ENCODE assay signal across 1 cellular context in the genomic region with DNA sequence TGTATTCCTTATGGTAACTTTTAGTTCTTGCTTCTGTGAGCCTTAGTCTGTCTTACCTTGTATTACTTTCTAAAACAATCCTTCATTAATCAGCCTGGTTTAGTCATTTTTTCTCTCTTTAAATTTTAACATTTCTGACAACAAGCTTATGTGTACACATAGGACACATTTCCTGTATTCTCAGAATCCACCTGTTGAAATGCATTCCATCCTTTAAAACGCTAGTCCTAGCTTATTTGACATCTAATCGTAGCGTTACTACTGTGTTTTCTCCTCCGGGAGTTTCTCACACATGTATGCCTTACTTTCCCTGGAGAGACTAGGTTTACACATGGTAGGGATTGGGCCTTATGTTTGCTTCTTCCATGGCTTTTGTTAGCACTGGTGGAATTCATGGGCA.
TF ChIP-seq lines count a peak whose summit lies in the region.

No MANE protein-coding gene starts in this region.

TF ChIP-seq in GM23338, 12 proteins besides CTCF, POLR2A, EP300 and RAD21 (continued from another document):
- TF ChIP-seq, protein P1, sequence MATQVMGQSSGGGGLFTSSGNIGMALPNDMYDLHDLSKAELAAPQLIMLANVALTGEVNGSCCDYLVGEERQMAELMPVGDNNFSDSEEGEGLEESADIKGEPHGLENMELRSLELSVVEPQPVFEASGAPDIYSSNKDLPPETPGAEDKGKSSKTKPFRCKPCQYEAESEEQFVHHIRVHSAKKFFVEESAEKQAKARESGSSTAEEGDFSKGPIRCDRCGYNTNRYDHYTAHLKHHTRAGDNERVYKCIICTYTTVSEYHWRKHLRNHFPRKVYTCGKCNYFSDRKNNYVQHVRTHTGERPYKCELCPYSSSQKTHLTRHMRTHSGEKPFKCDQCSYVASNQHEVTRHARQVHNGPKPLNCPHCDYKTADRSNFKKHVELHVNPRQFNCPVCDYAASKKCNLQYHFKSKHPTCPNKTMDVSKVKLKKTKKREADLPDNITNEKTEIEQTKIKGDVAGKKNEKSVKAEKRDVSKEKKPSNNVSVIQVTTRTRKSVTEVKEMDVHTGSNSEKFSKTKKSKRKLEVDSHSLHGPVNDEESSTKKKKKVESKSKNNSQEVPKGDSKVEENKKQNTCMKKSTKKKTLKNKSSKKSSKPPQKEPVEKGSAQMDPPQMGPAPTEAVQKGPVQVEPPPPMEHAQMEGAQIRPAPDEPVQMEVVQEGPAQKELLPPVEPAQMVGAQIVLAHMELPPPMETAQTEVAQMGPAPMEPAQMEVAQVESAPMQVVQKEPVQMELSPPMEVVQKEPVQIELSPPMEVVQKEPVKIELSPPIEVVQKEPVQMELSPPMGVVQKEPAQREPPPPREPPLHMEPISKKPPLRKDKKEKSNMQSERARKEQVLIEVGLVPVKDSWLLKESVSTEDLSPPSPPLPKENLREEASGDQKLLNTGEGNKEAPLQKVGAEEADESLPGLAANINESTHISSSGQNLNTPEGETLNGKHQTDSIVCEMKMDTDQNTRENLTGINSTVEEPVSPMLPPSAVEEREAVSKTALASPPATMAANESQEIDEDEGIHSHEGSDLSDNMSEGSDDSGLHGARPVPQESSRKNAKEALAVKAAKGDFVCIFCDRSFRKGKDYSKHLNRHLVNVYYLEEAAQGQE (IDR thresholded peaks at IDR 0.05; ENCODE audit: unreplicated experiment), result no peak
- TF ChIP-seq EZH2 (IDR thresholded peaks at IDR 0.05; ENCODE audit: low read depth, unreplicated experiment) (no peak), EZH2phosphoT487 (IDR thresholded peaks at IDR 0.05; ENCODE audit: unreplicated experiment) (no peak), STAT1 (IDR thresholded peaks at IDR 0.05; ENCODE audit: unreplicated experiment) (no peak), POLR2AphosphoS5 (IDR thresholded peaks at IDR 0.05; ENCODE audit: low read depth) (no peak), ZNF114 (CRISPR knock-in tag; IDR thresholded peaks at IDR 0.05) (no peak)
- TF ChIP-seq, protein P2, sequence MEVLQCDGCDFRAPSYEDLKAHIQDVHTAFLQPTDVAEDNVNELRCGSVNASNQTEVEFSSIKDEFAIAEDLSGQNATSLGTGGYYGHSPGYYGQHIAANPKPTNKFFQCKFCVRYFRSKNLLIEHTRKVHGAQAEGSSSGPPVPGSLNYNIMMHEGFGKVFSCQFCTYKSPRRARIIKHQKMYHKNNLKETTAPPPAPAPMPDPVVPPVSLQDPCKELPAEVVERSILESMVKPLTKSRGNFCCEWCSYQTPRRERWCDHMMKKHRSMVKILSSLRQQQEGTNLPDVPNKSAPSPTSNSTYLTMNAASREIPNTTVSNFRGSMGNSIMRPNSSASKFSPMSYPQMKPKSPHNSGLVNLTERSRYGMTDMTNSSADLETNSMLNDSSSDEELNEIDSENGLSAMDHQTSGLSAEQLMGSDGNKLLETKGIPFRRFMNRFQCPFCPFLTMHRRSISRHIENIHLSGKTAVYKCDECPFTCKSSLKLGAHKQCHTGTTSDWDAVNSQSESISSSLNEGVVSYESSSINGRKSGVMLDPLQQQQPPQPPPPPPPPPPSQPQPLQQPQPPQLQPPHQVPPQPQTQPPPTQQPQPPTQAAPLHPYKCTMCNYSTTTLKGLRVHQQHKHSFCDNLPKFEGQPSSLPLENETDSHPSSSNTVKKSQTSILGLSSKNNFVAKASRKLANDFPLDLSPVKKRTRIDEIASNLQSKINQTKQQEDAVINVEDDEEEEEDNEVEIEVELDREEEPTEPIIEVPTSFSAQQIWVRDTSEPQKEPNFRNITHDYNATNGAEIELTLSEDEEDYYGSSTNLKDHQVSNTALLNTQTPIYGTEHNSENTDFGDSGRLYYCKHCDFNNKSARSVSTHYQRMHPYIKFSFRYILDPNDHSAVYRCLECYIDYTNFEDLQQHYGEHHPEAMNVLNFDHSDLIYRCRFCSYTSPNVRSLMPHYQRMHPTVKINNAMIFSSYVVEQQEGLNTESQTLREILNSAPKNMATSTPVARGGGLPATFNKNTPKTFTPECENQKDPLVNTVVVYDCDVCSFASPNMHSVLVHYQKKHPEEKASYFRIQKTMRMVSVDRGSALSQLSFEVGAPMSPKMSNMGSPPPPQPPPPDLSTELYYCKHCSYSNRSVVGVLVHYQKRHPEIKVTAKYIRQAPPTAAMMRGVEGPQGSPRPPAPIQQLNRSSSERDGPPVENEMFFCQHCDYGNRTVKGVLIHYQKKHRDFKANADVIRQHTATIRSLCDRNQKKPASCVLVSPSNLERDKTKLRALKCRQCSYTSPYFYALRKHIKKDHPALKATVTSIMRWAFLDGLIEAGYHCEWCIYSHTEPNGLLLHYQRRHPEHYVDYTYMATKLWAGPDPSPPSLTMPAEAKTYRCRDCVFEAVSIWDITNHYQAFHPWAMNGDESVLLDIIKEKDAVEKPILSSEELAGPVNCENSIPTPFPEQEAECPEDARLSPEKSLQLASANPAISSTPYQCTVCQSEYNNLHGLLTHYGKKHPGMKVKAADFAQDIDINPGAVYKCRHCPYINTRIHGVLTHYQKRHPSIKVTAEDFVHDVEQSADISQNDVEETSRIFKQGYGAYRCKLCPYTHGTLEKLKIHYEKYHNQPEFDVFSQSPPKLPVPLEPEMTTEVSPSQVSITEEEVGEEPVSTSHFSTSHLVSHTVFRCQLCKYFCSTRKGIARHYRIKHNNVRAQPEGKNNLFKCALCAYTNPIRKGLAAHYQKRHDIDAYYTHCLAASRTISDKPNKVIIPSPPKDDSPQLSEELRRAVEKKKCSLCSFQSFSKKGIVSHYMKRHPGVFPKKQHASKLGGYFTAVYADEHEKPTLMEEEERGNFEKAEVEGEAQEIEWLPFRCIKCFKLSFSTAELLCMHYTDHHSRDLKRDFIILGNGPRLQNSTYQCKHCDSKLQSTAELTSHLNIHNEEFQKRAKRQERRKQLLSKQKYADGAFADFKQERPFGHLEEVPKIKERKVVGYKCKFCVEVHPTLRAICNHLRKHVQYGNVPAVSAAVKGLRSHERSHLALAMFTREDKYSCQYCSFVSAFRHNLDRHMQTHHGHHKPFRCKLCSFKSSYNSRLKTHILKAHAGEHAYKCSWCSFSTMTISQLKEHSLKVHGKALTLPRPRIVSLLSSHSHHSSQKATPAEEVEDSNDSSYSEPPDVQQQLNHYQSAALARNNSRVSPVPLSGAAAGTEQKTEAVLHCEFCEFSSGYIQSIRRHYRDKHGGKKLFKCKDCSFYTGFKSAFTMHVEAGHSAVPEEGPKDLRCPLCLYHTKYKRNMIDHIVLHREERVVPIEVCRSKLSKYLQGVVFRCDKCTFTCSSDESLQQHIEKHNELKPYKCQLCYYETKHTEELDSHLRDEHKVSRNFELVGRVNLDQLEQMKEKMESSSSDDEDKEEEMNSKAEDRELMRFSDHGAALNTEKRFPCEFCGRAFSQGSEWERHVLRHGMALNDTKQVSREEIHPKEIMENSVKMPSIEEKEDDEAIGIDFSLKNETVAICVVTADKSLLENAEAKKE (CRISPR knock-in tag; IDR thresholded peaks at IDR 0.05), result no peak
- TF ChIP-seq, protein P3, sequence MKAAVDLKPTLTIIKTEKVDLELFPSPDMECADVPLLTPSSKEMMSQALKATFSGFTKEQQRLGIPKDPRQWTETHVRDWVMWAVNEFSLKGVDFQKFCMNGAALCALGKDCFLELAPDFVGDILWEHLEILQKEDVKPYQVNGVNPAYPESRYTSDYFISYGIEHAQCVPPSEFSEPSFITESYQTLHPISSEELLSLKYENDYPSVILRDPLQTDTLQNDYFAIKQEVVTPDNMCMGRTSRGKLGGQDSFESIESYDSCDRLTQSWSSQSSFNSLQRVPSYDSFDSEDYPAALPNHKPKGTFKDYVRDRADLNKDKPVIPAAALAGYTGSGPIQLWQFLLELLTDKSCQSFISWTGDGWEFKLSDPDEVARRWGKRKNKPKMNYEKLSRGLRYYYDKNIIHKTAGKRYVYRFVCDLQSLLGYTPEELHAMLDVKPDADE (IDR thresholded peaks at IDR 0.05), result no peak
